ENCODE assay signal across 1 cellular context in the genomic region with DNA sequence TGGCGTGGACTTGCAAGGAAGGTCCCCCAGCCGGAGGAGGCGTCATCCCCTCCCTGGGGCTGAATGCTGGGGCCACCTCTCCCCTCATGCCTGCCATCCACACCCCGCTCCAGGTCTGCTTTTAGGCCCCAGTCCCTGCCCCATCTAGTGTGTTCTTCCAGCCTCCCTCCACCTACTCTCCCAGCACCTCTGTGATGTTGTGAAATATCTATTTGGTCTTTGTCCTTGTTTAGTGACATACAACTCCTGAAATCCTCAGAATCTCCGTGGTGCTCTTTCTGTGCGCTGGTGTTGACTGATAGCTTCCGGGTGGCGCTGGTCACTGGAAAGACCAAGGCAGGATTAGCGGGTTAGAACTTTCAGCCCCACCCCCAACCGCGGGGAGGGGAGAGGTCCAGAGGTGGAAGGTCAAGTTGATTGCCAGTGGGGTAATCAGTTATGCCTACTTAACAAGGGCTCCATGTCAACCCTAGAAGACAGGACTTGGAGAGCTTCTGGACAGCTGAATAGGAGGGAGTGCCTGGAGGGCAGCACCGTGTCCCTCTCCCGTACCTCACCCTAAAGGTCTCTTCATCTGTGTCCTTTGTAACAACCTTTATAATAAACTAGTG.
TF ChIP-seq lines count a peak whose summit lies in the region.

No MANE protein-coding gene starts in this region.

TF ChIP-seq in IMR-90, 13 proteins besides CTCF, POLR2A, EP300 and RAD21:
- no peak for TF ChIP-seq RFX5 (IDR thresholded peaks at IDR 0.05; ENCODE audit: low read depth, low read length)
- TF ChIP-seq CEBPB (IDR thresholded peaks at IDR 0.05; ENCODE audit: low read depth, low read length) = peak; percentile 60
- no peak for TF ChIP-seq MXI1 (IDR thresholded peaks at IDR 0.05; ENCODE audit: borderline replicate concordance, low read depth, low read length)
- TF ChIP-seq MAZ (IDR thresholded peaks at IDR 0.05; ENCODE audit: borderline replicate concordance, low read depth, low read length) = no peak
TF ChIP-seq in IMR-90: peak in this region for 1.
